Comparison of ENCODE assay signal across 26 cellular contexts in genomic region chrX:140480765-140481164, GRCh38. TPM values are rescaled to one million over a fixed set of nuclear protein-coding genes. Genes with fewer than 3 reads are reported as not detected.
"Had no signal": no experiment of that assay in that cellular context is flagged by ENCODE, and none has a peak within 500 bp of the region (broad histone marks: within the 10 kb centered on the region; RNA-seq: fewer than 3 reads in every experiment).

No MANE protein-coding gene starts in this region.

- H3K27ac ChIP-seq: coronary artery, esophagus squamous epithelium, gastroesophageal sphincter, heart left ventricle, sigmoid colon, testis, vagina had no signal

- H3K36me3 ChIP-seq: esophagus squamous epithelium, gastroesophageal sphincter, heart left ventricle, sigmoid colon, vagina had no signal

- H3K4me1 ChIP-seq: esophagus squamous epithelium, gastroesophageal sphincter, heart left ventricle, sigmoid colon, testis, vagina had no signal

- H3K9me3 ChIP-seq: esophagus squamous epithelium, gastroesophageal sphincter, sigmoid colon, testis, vagina had no signal

- H3K27me3 ChIP-seq: esophagus squamous epithelium, gastroesophageal sphincter, sigmoid colon, testis, vagina had no signal

- DNase-seq: activated CD4-positive, alpha-beta memory T cell treated with anti-CD3 and anti-CD28 coated beads, Interleukin-2, amount 10 ng/mL, durations not matched to agents 7 days and 5 days; activated CD4-positive, alpha-beta T cell treated with anti-CD3 and anti-CD28 coated beads, Interleukin-2, amount 10 ng/mL, durations not matched to agents 24 days and 14 days; activated effector memory CD4-positive, alpha-beta T cell treated with anti-CD3 and anti-CD28 coated beads, Interleukin-2, amount 50 U/mL, for 16 hours; activated naive CD4-positive, alpha-beta T cell treated with anti-CD3 and anti-CD28 coated beads, Interleukin-2, amount 10 ng/mL, durations not matched to agents 7 days and 5 days; anterior cingulate cortex; cerebellar nuclear complex; endodermal cell; esophagus squamous epithelium; heart left ventricle; left colon; mesenchymal stem cell; naive thymus-derived CD4-positive, alpha-beta T cell; posterior cingulate gyrus; sigmoid colon; stimulated activated CD4-positive, alpha-beta T cell treated with anti-CD3 and anti-CD28 coated beads, Interleukin-2, amount 100 ng/mL, for 48 hours; stimulated activated naive CD4-positive, alpha-beta T cell; T-helper 2 cell; testis; trophoblast cell had no signal

- H3K4me3 ChIP-seq: coronary artery, esophagus squamous epithelium, gastroesophageal sphincter, heart left ventricle, sigmoid colon, testis, vagina had no signal

RNA-seq across cellular contexts. Expression of gene SOX3, which starts 24.1 kb away (rescaled TPM):
- total RNA-seq: activated CD4-positive, alpha-beta memory T cell treated with anti-CD3 and anti-CD28 coated beads, Interleukin-2, amount 10 ng/mL, durations not matched to agents 7 days and 5 days; activated CD4-positive, alpha-beta T cell treated with anti-CD3 and anti-CD28 coated beads, Interleukin-2, amount 10 ng/mL, durations not matched to agents 24 days and 14 days; esophagus squamous epithelium; gastroesophageal sphincter; left colon; lower leg skin; mucosa of gallbladder; naive thymus-derived CD4-positive, alpha-beta T cell; omental fat pad; sigmoid colon; vagina had no signal
- polyA plus RNA-seq: heart left ventricle; keratinocyte; naive thymus-derived CD4-positive, alpha-beta T cell; sigmoid colon had no signal
